In genomic region chr11:117045956-117046355, GRCh38 we compare ENCODE assay signal across 9 cellular contexts. TPM values are rescaled to one million over a fixed set of nuclear protein-coding genes. Genes with fewer than 3 reads are reported as not detected.
DNase-seq lines count a peak whose midpoint lies in the region; ATAC-seq, FAIRE-seq and TF ChIP-seq lines count a peak whose summit lies in the region.
"Had no signal": no experiment of that assay in that cellular context is flagged by ENCODE, and none has a peak within 500 bp of the region (broad histone marks: within the 10 kb centered on the region; RNA-seq: fewer than 3 reads in every experiment).

No MANE protein-coding gene starts in this region.

- TF ChIP-seq POLR2A in HepG2 (IDR thresholded peaks at IDR 0.05; ENCODE audit: insufficient read depth in 1 of 2, low read depth in 2 of 2, low read length in 2 of 2): no peak

- POLR2A ChIA-PET in HepG2 (lab: Yijun Ruan, JAX): no interaction called here

- no peak for FAIRE-seq in HepG2 (lab: Jason Lieb, UNC)

- no peak for TF ChIP-seq CTCF in left ventricle myocardium inferior (IDR thresholded peaks at IDR 0.05; ENCODE audit: borderline replicate concordance)
- TF ChIP-seq CTCF in HepG2 (CRISPR knock-in tag; IDR thresholded peaks at IDR 0.05): no peak

- TF ChIP-seq RAD21 in HepG2 (CRISPR knock-in tag; IDR thresholded peaks at IDR 0.05): no peak

- H3K9me3 ChIP-seq in left ventricle myocardium inferior (replicated peaks) (no peaks in the 10 kb centered on the region), HepG2 (ENCODE audit: low read length) (no peaks in the 10 kb centered on the region), aorta (ENCODE audit: control insufficient read depth, low read length) (no peaks in the 10 kb centered on the region)

- intact Hi-C loops in Right ventricle myocardium superior (cut with DNase I) (no loop called here), left ventricle myocardium inferior (cut with micrococcal nuclease) (no loop called here), HepG2 (cut with micrococcal nuclease; ENCODE audit: unreplicated experiment) (no loop called here), aorta (cut with DNase I) (no loop called here)

- TF ChIP-seq EP300 in HepG2 (IDR thresholded peaks at IDR 0.05; ENCODE audit: low read depth in 2 of 2, low read length in 2 of 2): no peak
- no peak for TF ChIP-seq EP300 in HepG2 (CRISPR knock-in tag; IDR thresholded peaks at IDR 0.05; ENCODE audit: borderline replicate concordance)

- H3K9ac ChIP-seq in HepG2 (ENCODE audit: insufficient read depth, low read depth, low read length): no peak overlapping the region

- peaks cover 8% of the 10 kb centered on the region; the same call in 1 of the 2 replicates for H4K20me1 ChIP-seq in HepG2 (ENCODE audit: insufficient read depth, low read length)

- no TSS peak for BruUV-seq in HepG2 (replicated peaks; lab: Mats Ljungman, UMichigan)

- H3K27me3 ChIP-seq in left ventricle myocardium inferior (ENCODE audit: low read depth): no peaks in the 10 kb centered on the region
- no peaks in the 10 kb centered on the region for H3K27me3 ChIP-seq in HepG2 (ENCODE audit: control insufficient read depth in 1 of 2, insufficient read depth in 2 of 2, low read length in 2 of 2)
- H3K27me3 ChIP-seq in aorta (ENCODE audit: control insufficient read depth in 1 of 2, insufficient read depth in 2 of 2, low read length in 1 of 2): no peaks in the 10 kb centered on the region

- H2AFZ ChIP-seq in HepG2 (ENCODE audit: low read length): no peak overlapping the region

- H3K36me3 ChIP-seq in left ventricle myocardium inferior: no peaks in the 10 kb centered on the region
- no peaks in the 10 kb centered on the region for H3K36me3 ChIP-seq in HepG2 (replicated peaks in 1 of 2; ENCODE audit: control insufficient read depth in 1 of 2, insufficient read depth in 2 of 2, low read length in 2 of 2)
- H3K36me3 ChIP-seq in aorta (ENCODE audit: control insufficient read depth in 1 of 2, insufficient read depth in 2 of 2, low read length in 1 of 2): no peaks in the 10 kb centered on the region

- ATAC-seq in Right ventricle myocardium superior (ENCODE audit: poor library complexity): peak; percentile 35
- peak; percentile 75 for ATAC-seq in HepG2
- ATAC-seq in aorta (ENCODE audit: low FRiP score): peak; percentile 36

- H3K4me2 ChIP-seq in HepG2 (ENCODE audit: low read depth, low read length): no peak overlapping the region

- in situ Hi-C loops in HepG2 (cut with HindIII; ENCODE audit: extremely low pct_ligation_motif_present, low pct_unique_long_range_greater_than_20kb): no loop called here

- peaks cover 30% of the 10 kb centered on the region for H3K79me2 ChIP-seq in HepG2 (ENCODE audit: insufficient read depth, low read length)

- H3K4me3 ChIP-seq in left ventricle myocardium inferior: no peak overlapping the region
- H3K4me3 ChIP-seq in HepG2 (replicated peaks in 1 of 3; ENCODE audit: insufficient read depth in 1 of 3, low read depth in 2 of 3, low read length in 3 of 3): no peak overlapping the region
- H3K4me3 ChIP-seq in aorta (ENCODE audit: low read length in 2 of 2): no peak overlapping the region

- DNase-seq in Right ventricle myocardium superior: no peak
- DNase-seq in left ventricle myocardium inferior: no peak
- peak; percentile 78 for DNase-seq in HepG2 (ENCODE audit: low spot score)
- no peak for DNase-seq in aorta
- no peak for DNase-seq in OCI-M2 (lab: John Stamatoyannopoulos, UW; ENCODE audit: unreplicated experiment)
- DNase-seq in activated CD4-positive, CD25-positive, alpha-beta regulatory T cell (lab: John Stamatoyannopoulos, UW): no peak
- DNase-seq in DMS 273 (lab: John Stamatoyannopoulos, UW; ENCODE audit: unreplicated experiment): no peak
- DNase-seq: T-helper 1 cell had no signal

- 92% methylated on average over 1 of the region's 1 CpG for WGBS in HepG2 (ENCODE audit: low lambda C conversion rate)
- WGBS in aorta, 2 donors: 83 to 97% methylated on average over 1 of the region's 1 CpG

- H3K4me1 ChIP-seq in left ventricle myocardium inferior: peaks cover 50% of the 10 kb centered on the region
- peaks cover 20% of the 10 kb centered on the region for H3K4me1 ChIP-seq in HepG2 (ENCODE audit: insufficient read depth, low read length)
- no peaks in the 10 kb centered on the region for H3K4me1 ChIP-seq in aorta (ENCODE audit: control insufficient read depth in 1 of 2, insufficient read depth in 2 of 2, low read length in 2 of 2)

- CTCF ChIA-PET in HepG2 (lab: Yijun Ruan, JAX; ENCODE audit: low intra/inter-chr PET ratio, low total read pairs): no interaction called here

- H3K27ac ChIP-seq in left ventricle myocardium inferior (replicated peaks): no peak overlapping the region
- H3K27ac ChIP-seq in cingulate gyrus (ENCODE audit: low read depth, low read length): peak overlapping the region; percentile 81
- H3K27ac ChIP-seq in HepG2 (ENCODE audit: extremely low read length, insufficient read depth, low read length): no peak overlapping the region
- H3K27ac ChIP-seq in aorta (ENCODE audit: low read depth in 1 of 2, low read length in 2 of 2): no peak overlapping the region

TF ChIP-seq in HepG2, 621 proteins besides CTCF, POLR2A, EP300 and RAD21 (continues in another document):
- TF ChIP-seq NR3C1 (CRISPR knock-in tag; IDR thresholded peaks at IDR 0.05) (no peak), ZNF205 (CRISPR knock-in tag; IDR thresholded peaks at IDR 0.05) (no peak), WIZ (CRISPR knock-in tag; IDR thresholded peaks at IDR 0.05) (no peak), CEBPG (CRISPR knock-in tag; IDR thresholded peaks at IDR 0.05) (peak; percentile 48; the same call in 1 of the 2 replicates), MBD4 (IDR thresholded peaks at IDR 0.05; ENCODE audit: borderline replicate concordance, low read length) (no peak), SRSF4 (IDR thresholded peaks at IDR 0.05; ENCODE audit: low read depth, low read length, poor library complexity, severe bottlenecking) (no peak), ZNF549 (CRISPR knock-in tag; IDR thresholded peaks at IDR 0.05) (no peak), CREM (IDR thresholded peaks at IDR 0.05) (no peak), CREM (CRISPR knock-in tag; IDR thresholded peaks at IDR 0.05) (no peak), CEBPB (IDR thresholded peaks at IDR 0.05; ENCODE audit: borderline replicate concordance, low read depth, low read length) (peak; percentile 87), FOSL2 (CRISPR knock-in tag; IDR thresholded peaks at IDR 0.05) (peak; percentile 14; the same call in 1 of the 2 replicates), HNRNPL (IDR thresholded peaks at IDR 0.05; ENCODE audit: low read depth, low read length) (0 out of 2 replicates have a peak, but pooled peaks have one; percentile 30), PAF1 (CRISPR knock-in tag; IDR thresholded peaks at IDR 0.05) (no peak), SOX5 (CRISPR knock-in tag; IDR thresholded peaks at IDR 0.05; ENCODE audit: borderline replicate concordance) (peak; percentile 82), SOX13 (IDR thresholded peaks at IDR 0.05) (peak; percentile 71; the same call in 1 of the 2 replicates), SOX13 (CRISPR knock-in tag; conservative IDR thresholded peaks at IDR 0.05 in 1 of 2, IDR thresholded peaks at IDR 0.05 in 1 of 2) (peak in 1 of 2 experiments; percentile 88; a peak in 2 of 4 replicates), ZBTB21 (CRISPR knock-in tag; IDR thresholded peaks at IDR 0.05) (peak; percentile 68; the same call in 1 of the 2 replicates), ZFP90 (CRISPR knock-in tag; IDR thresholded peaks at IDR 0.05; ENCODE audit: borderline replicate concordance) (no peak), FOXA1 (IDR thresholded peaks at IDR 0.05) (no peak), FOXA1 (CRISPR knock-in tag; IDR thresholded peaks at IDR 0.05) (peak; percentile 35; the same call in 1 of the 2 replicates), PRPF4 (IDR thresholded peaks at IDR 0.05; ENCODE audit: low read depth, low read length, poor library complexity, severe bottlenecking) (no peak), SOX6 (IDR thresholded peaks at IDR 0.05) (no peak), SOX6 (CRISPR knock-in tag; IDR thresholded peaks at IDR 0.05) (peak; percentile 41; the same call in 1 of the 2 replicates), REXO4 (CRISPR knock-in tag; IDR thresholded peaks at IDR 0.05; ENCODE audit: borderline replicate concordance) (no peak)
- TF ChIP-seq, protein P1, sequence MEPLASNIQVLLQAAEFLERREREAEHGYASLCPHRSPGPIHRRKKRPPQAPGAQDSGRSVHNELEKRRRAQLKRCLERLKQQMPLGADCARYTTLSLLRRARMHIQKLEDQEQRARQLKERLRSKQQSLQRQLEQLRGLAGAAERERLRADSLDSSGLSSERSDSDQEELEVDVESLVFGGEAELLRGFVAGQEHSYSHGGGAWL (CRISPR knock-in tag; IDR thresholded peaks at IDR 0.05): no peak

RNA-seq across cellular contexts. Expression of gene SIK3, which starts 52.3 kb away (rescaled TPM):
- total RNA-seq in Right ventricle myocardium superior (30.6 TPM), left ventricle myocardium inferior (36.3 TPM), HepG2 (2016; rRNA removed; fragmentation: Illumina TruSeq; extraction: Trizol) (9.8 and 11.3 TPM in 2 replicates), aorta (10 to 100 TPM; 59.2 to 64.2 TPM)
- total RNA-seq in HepG2 (2016; cell fraction: cytosol; rRNA removed; fragmentation: Illumina TruSeq; extraction: Trizol; ENCODE audit: low read depth): 6.0 and 6.1 TPM in 2 replicates
- total RNA-seq in HepG2 (2016; cell fraction: insoluble cytoplasmic fraction; rRNA removed; fragmentation: Illumina TruSeq; extraction: Trizol): 9.5 and 11.9 TPM in 2 replicates
- 9.6 and 12.4 TPM in 2 replicates for total RNA-seq in HepG2 (2016; cell fraction: membrane; rRNA removed; fragmentation: Illumina TruSeq; extraction: Trizol)
- total RNA-seq in HepG2 (2016; cell fraction: nucleus; rRNA removed; fragmentation: Illumina TruSeq; extraction: Trizol): 23.0 and 23.2 TPM in 2 replicates
- polyA plus RNA-seq in HepG2 (2011; rRNA removed) (5.7 and 8.0 TPM in 2 replicates), aorta (10 to 100 TPM in 1 of 2 donors, 1 to 10 TPM in 1; 6.4 to 18.8 TPM)
- 4.5 and 4.9 TPM in 2 replicates for polyA plus RNA-seq in HepG2 (2011; cell fraction: cytosol; rRNA removed)
- polyA plus RNA-seq in HepG2 (2011; cell fraction: nucleus; rRNA removed): 27.4 and 30.5 TPM in 2 replicates
- polyA plus RNA-seq in HepG2 (2012): 16.2 and 16.5 TPM in 2 replicates
- 2.3 and 2.6 TPM in 2 replicates for polyA plus RNA-seq in HepG2 (2016; cell fraction: cytosol; fragmentation: Illumina TruSeq; extraction: Trizol; ENCODE audit: low read depth)
- 8.4 and 11.2 TPM in 2 replicates for polyA plus RNA-seq in HepG2 (2016; cell fraction: insoluble cytoplasmic fraction; fragmentation: Illumina TruSeq; extraction: Trizol; ENCODE audit: low read depth)
- 4.2 and 5.0 TPM in 2 replicates for polyA plus RNA-seq in HepG2 (2016; cell fraction: membrane; fragmentation: Illumina TruSeq; extraction: Trizol; ENCODE audit: low read depth)
- polyA plus RNA-seq in HepG2 (2016; cell fraction: nucleus; fragmentation: Illumina TruSeq; extraction: Trizol; ENCODE audit: insufficient read depth, low read depth): 23.6 and 25.1 TPM in 2 replicates
- 13.9 and 17.8 TPM in 2 replicates for polyA minus RNA-seq in HepG2 (2011; rRNA and poly(A)+ RNA removed; ENCODE audit: low replicate concordance)
- 5.2 and 6.9 TPM in 2 replicates for polyA minus RNA-seq in HepG2 (2011; cell fraction: cytosol; rRNA and poly(A)+ RNA removed)
- polyA minus RNA-seq in HepG2 (2011; cell fraction: nucleus; rRNA and poly(A)+ RNA removed): 37.6 and 53.8 TPM in 2 replicates
